Comparison of ENCODE assay signal across 29 cellular contexts in the genomic region with DNA sequence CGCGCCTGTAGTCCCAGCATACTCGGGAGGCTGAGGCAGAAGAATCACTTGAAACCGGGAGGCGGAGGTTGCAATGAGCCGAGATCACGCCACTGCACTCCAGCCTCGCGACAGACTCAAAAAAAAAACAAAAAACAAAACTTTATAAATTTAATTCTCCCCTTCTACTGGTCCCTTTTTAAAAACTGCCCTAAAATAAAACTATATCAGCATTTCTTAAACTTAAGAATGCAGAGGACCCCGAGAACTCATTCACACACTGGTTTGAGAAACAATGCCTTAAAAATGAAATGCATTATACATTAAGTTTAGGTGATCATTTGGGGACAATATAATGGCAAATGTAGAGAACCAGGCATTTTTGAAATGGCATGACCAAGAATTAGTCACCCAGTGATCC.
"Had no signal": no experiment of that assay in that cellular context is flagged by ENCODE, and none has a peak within 500 bp of the region (broad histone marks: within the 10 kb centered on the region; RNA-seq: fewer than 3 reads in every experiment).

No MANE protein-coding gene starts in this region.

- H3K9me3 Mint-ChIP-seq: activated naive CD4-positive, alpha-beta T cell treated with anti-CD3 and anti-CD28 coated beads, Interleukin-2, amount 10 ng/mL, durations not matched to agents 7 days and 5 days; effector memory CD8-positive, alpha-beta T cell; neural crest cell; stimulated activated memory B cell treated with anti-CD40 and anti-IgM and Interleukin-4, amounts not matched to agents 10 μg/mL and 1 μg/mL and 100 μg/mL, for 72 hours; T-cell had no signal

- H3K36me3 ChIP-seq: pancreas, prostate gland, sigmoid colon had no signal

- ATAC-seq: activated CD4-positive, alpha-beta T cell treated with anti-CD3 and anti-CD28 coated beads for 36 hours; activated CD8-positive, alpha-beta memory T cell treated with anti-CD3 and anti-CD28 coated beads, Interleukin-2, amount 10 ng/mL, durations not matched to agents 7 days and 5 days; activated CD8-positive, alpha-beta T cell treated with anti-CD3 and anti-CD28 coated beads, Interleukin-2, amount 10 ng/mL, durations not matched to agents 7 days and 5 days; effector memory CD8-positive, alpha-beta T cell; gastrocnemius medialis; left cardiac atrium; pancreas; stimulated activated memory B cell treated with anti-CD40 and anti-IgM and Interleukin-4, amounts not matched to agents 10 μg/mL and 1 μg/mL and 100 μg/mL, for 72 hours; T-cell had no signal

- H3K27ac Mint-ChIP-seq: activated CD4-positive, alpha-beta T cell treated with anti-CD3 and anti-CD28 coated beads for 36 hours; activated CD8-positive, alpha-beta memory T cell treated with anti-CD3 and anti-CD28 coated beads, Interleukin-2, amount 10 ng/mL, durations not matched to agents 7 days and 5 days; activated CD8-positive, alpha-beta T cell treated with anti-CD3 and anti-CD28 coated beads, Interleukin-2, amount 10 ng/mL, durations not matched to agents 7 days and 5 days; activated naive CD4-positive, alpha-beta T cell treated with anti-CD3 and anti-CD28 coated beads, Interleukin-2, amount 10 ng/mL, durations not matched to agents 7 days and 5 days; mesothelial cell of epicardium; T-cell had no signal

- H3K27me3 ChIP-seq: adrenal gland, brain microvascular endothelial cell, gastrocnemius medialis, pancreas, sigmoid colon, tibial nerve had no signal

- H3K4me3 Mint-ChIP-seq: stimulated activated memory B cell treated with anti-CD40 and anti-IgM and Interleukin-4, amounts not matched to agents 10 μg/mL and 1 μg/mL and 100 μg/mL, for 72 hours had no signal

- H3K4me3 ChIP-seq: adrenal gland, gastrocnemius medialis, pancreas, prostate gland, sigmoid colon, tibial nerve had no signal

- DNase-seq: activated CD4-positive, alpha-beta T cell treated with anti-CD3 and anti-CD28 coated beads for 36 hours; activated CD4-positive, CD25-positive, alpha-beta regulatory T cell; activated CD8-positive, alpha-beta memory T cell treated with anti-CD3 and anti-CD28 coated beads, Interleukin-2, amount 10 ng/mL, durations not matched to agents 7 days and 5 days; activated CD8-positive, alpha-beta T cell treated with anti-CD3 and anti-CD28 coated beads, Interleukin-2, amount 10 ng/mL, durations not matched to agents 7 days and 5 days; activated effector memory CD4-positive, alpha-beta T cell treated with anti-CD3 and anti-CD28 coated beads, Interleukin-2, amount 50 U/mL, for 16 hours; activated naive CD4-positive, alpha-beta T cell treated with anti-CD3 and anti-CD28 coated beads, Interleukin-2, amount 10 ng/mL, durations not matched to agents 7 days and 5 days; aorta; brain microvascular endothelial cell; cortex of kidney; effector memory CD8-positive, alpha-beta T cell; erythroblast; gastrocnemius medialis; hippocampal formation; left cardiac atrium; mammary epithelial cell; naive B cell; nucleus accumbens; pancreas; retina; sigmoid colon; small intestine; stimulated activated CD4-positive, alpha-beta T cell treated with anti-CD3 and anti-CD28 coated beads, Interleukin-4, amount 100 ng/mL, for 24 hours; T-cell had no signal

- H3K9me3 ChIP-seq: adrenal gland, gastrocnemius medialis, pancreas, prostate gland, sigmoid colon, tibial nerve had no signal

- H3K27me3 Mint-ChIP-seq: activated CD4-positive, alpha-beta T cell treated with anti-CD3 and anti-CD28 coated beads for 36 hours; activated CD8-positive, alpha-beta memory T cell treated with anti-CD3 and anti-CD28 coated beads, Interleukin-2, amount 10 ng/mL, durations not matched to agents 7 days and 5 days; activated naive CD4-positive, alpha-beta T cell treated with anti-CD3 and anti-CD28 coated beads, Interleukin-2, amount 10 ng/mL, durations not matched to agents 7 days and 5 days; effector memory CD8-positive, alpha-beta T cell; naive B cell; stimulated activated memory B cell treated with anti-CD40 and anti-IgM and Interleukin-4, amounts not matched to agents 10 μg/mL and 1 μg/mL and 100 μg/mL, for 72 hours; T-cell had no signal

- H3K27ac ChIP-seq: adrenal gland, brain microvascular endothelial cell, pancreas, prostate gland, tibial nerve had no signal
